8 cellular contexts compared by ENCODE assay signal in the genomic region with DNA sequence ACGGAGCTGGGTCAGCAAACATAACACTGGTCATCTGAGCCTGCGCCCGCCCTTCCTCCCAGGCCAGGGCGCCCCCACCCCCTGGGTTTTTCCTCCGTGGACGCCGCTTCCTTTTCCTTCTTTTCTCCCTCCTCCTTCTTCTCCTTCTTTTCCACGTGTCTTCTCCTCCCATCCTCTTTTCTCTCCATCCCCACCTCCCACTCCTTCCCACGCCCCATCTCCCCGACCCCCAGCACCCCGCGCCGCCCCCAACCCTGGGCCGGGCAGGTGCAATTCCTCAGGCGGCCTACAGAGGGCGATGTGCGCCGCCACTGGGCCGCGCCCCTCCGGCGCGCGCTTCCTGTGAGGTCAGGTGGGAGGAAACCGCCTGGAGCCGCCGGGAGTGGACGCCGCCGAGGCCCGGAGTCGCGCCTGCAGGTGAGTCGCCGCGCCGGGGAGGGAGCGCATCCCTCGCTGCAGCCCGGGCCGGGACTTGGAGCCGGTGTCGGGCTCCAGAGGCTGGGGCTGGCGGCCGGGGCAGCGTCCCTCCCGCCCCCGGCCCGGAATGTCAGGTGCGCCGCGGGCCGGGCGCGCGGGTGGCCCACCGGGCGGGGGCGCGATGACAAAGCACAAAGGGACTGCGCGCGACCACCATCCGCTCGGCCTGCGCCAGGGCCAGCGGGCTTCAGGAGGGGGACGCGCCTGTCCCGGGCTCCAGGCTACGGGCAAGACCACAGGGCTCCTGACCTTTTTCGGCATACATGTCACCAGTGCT. TPM values are rescaled to one million over a fixed set of nuclear protein-coding genes. Genes with fewer than 3 reads are reported as not detected.
DNase-seq lines count a peak whose midpoint lies in the region; ATAC-seq, FAIRE-seq and TF ChIP-seq lines count a peak whose summit lies in the region.

A gene with protein sequence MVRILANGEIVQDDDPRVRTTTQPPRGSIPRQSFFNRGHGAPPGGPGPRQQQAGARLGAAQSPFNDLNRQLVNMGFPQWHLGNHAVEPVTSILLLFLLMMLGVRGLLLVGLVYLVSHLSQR (plus strand): TSS at position 351 of the 754 bp plus-strand sequence. CDS start 1,497 bp downstream, outside the sequence.

- no peak within 1 kb of the TSS for H3K9ac ChIP-seq in IMR-90 (ENCODE audit: low read depth, low read length)
- peak within 1 kb of the TSS; percentile 50 to 89; a peak in 3 of 4 replicates for H3K9ac ChIP-seq in K562 (ENCODE audit: insufficient read depth in 1 of 2, low read depth in 2 of 2, low read length in 2 of 2)

- no peak within 1 kb of the TSS for H2AK5ac ChIP-seq in IMR-90 (ENCODE audit: low read depth, low read length)

- ATAC-seq in IMR-90 (ENCODE audit: low read depth), result peak; percentile 98
- peak; percentile 98 for ATAC-seq in K562
- no peak for ATAC-seq in GM21737 (IDR thresholded peaks at IDR 0.05; ENCODE audit: unreplicated experiment)
- ATAC-seq in GM21576 (IDR thresholded peaks at IDR 0.05; ENCODE audit: unreplicated experiment), result no peak

- H3K4me2 ChIP-seq in IMR-90 (ENCODE audit: low read depth, low read length) (peak within 1 kb of the TSS; percentile 12; the same call in 1 of the 2 replicates), K562 (ENCODE audit: insufficient read depth, low read length) (peak within 1 kb of the TSS; percentile 81)

- DNase-seq in ELR (ENCODE audit: low read depth), result peak; percentile 65
- DNase-seq in IMR-90, result peak; percentile 5
- DNase-seq in T-helper 9 cell, result peak; percentile 72
- peak; percentile 83 to 96 (median 94) for DNase-seq in K562 (ENCODE audit: extremely low read depth in 1 of 4, low spot score in 3 of 4)
- DNase-seq in immature natural killer cell, result peak; percentile 54 to 65 (median 59)
- DNase-seq in stimulated activated CD4-positive, alpha-beta T cell treated with anti-CD3 and anti-CD28 coated beads, Interleukin-12 subunit alpha, Interleukin-12 subunit beta, amount 100 ng/mL, for 48 hours (ENCODE audit: low read depth in 2 of 3, low spot score in 1 of 3), result peak; percentile 57 to 69 (median 63)

- peak within 1 kb of the TSS; percentile 52 for H2AK9ac ChIP-seq in IMR-90 (replicated peaks; ENCODE audit: low read depth, low read length, poor library complexity)

- TF ChIP-seq RAD21 in IMR-90 (IDR thresholded peaks at IDR 0.05; ENCODE audit: low read length), result 0 out of 2 replicates have a peak, but pooled peaks have one; percentile 33
- no peak; a peak in 1 of 4 replicates for TF ChIP-seq RAD21 in K562 (CRISPR knock-in tag; conservative IDR thresholded peaks at IDR 0.05 in 1 of 2, IDR thresholded peaks at IDR 0.05 in 1 of 2)

- H3K27me3 ChIP-seq in IMR-90 (ENCODE audit: control insufficient read depth, insufficient read depth, low read length), result peaks cover 53% of the 10 kb centered on the region
- peaks cover 0 to 4% of the 10 kb centered on the region in 2 experiments; a peak in 2 of 5 replicates for H3K27me3 ChIP-seq in K562 (ENCODE audit: control insufficient read depth in 2 of 2, insufficient read depth in 2 of 2, low read length in 2 of 2)

- FAIRE-seq in K562 (lab: Jason Lieb, UNC), result peak; percentile 68

- H3K4me3 Mint-ChIP-seq in immature natural killer cell, result peak within 1 kb of the TSS; percentile 45 to 76 (median 58)

- no peak within 1 kb of the TSS for H3K27ac ChIP-seq in IMR-90 (ENCODE audit: insufficient read depth, low read length)
- peak within 1 kb of the TSS; percentile 51; the same call in 1 of the 3 replicates for H3K27ac ChIP-seq in K562 (ENCODE audit: extremely low read depth, low read depth, low read length)

- H3K56ac ChIP-seq in IMR-90 (ENCODE audit: extremely low read depth, insufficient read depth, low read length), result no peak within 1 kb of the TSS

- POLR2A ChIA-PET in IMR-90 (lab: Charles Lee; ENCODE audit: unreplicated experiment) (no interaction called here), K562 (lab: Yijun Ruan, JAX) (interaction anchor here (1.0 kb wide), 1 partner anchor 11 kb away, joined by 3 read pairs; no protein-coding TSS in a partner anchor)

- H3K79me2 ChIP-seq in K562 (ENCODE audit: control insufficient read depth, insufficient read depth, low read length), result no peaks in the 10 kb centered on the region

- peak within 1 kb of the TSS; percentile 42 for H3K4me3 ChIP-seq in IMR-90 (ENCODE audit: insufficient read depth, low read depth, low read length)
- peak within 1 kb of the TSS; percentile 58 for H3K4me3 ChIP-seq in K562

- no peak for TF ChIP-seq POLR2A in IMR-90 (IDR thresholded peaks at IDR 0.05; ENCODE audit: low read depth, low read length)
- 0 out of 2 replicates have a peak, but pooled peaks have one; percentile 25 for TF ChIP-seq POLR2A in K562 (conservative IDR thresholded peaks at IDR 0.05)

- no peaks in the 10 kb centered on the region for H3K36me3 Mint-ChIP-seq in immature natural killer cell

- intact Hi-C loops in IMR-90 (cut with micrococcal nuclease), result no loop called here
- intact Hi-C loops in K562 (cut with micrococcal nuclease), result loop anchor here (10.0 kb wide), 1 partner anchor 395 kb away; no protein-coding TSS in a partner anchor

- H3K79me1 ChIP-seq in IMR-90 (ENCODE audit: low read depth in 1 of 2, low read length in 2 of 2), result no peaks in the 10 kb centered on the region

- H4K20me1 ChIP-seq in IMR-90 (ENCODE audit: insufficient read depth, low read length) (no peaks in the 10 kb centered on the region), K562 (replicated peaks; ENCODE audit: control insufficient read depth, insufficient read depth, low read length) (no peaks in the 10 kb centered on the region)

- H3K36me3 ChIP-seq in IMR-90 (ENCODE audit: control insufficient read depth, insufficient read depth, low read length) (no peaks in the 10 kb centered on the region), K562 (ENCODE audit: control insufficient read depth, insufficient read depth, low read length) (peaks cover 3% of the 10 kb centered on the region; the same call in 1 of the 3 replicates)

- BruUV-seq in IMR-90 (replicated peaks; lab: Mats Ljungman, UMichigan) (no TSS peak), K562 (replicated peaks; lab: Mats Ljungman, UMichigan) (TSS peak; percentile 52)

- in situ Hi-C loops in IMR-90 (cut with MboI; ENCODE audit: low sequenced_read_pairs), result loop anchor here (5.0 to 10.0 kb wide), 2 partner anchors 73 to 205 kb away; no protein-coding TSS in a partner anchor
- in situ Hi-C loops in K562 (cut with MboI), result loop anchor here (25.0 kb wide), 1 partner anchor 393 kb away; no protein-coding TSS in a partner anchor

- no peaks in the 10 kb centered on the region for H3K9me1 ChIP-seq in IMR-90 (ENCODE audit: insufficient read depth, low read length)
- no peaks in the 10 kb centered on the region for H3K9me1 ChIP-seq in K562 (ENCODE audit: control insufficient read depth, insufficient read depth, low read length)

- H3K27ac Mint-ChIP-seq in immature natural killer cell, result peak within 1 kb of the TSS in 1 of 6 donors; percentile 18

- no peak within 1 kb of the TSS for H3K14ac ChIP-seq in IMR-90 (replicated peaks; ENCODE audit: low read depth, low read length)

- H3K4me1 ChIP-seq in IMR-90 (ENCODE audit: control insufficient read depth, insufficient read depth, low read length), result no peaks in the 10 kb centered on the region
- peaks cover 4 to 12% of the 10 kb centered on the region in 2 experiments; a peak in 3 of 5 replicates for H3K4me1 ChIP-seq in K562 (replicated peaks in 1 of 2; ENCODE audit: control insufficient read depth in 2 of 2, insufficient read depth in 2 of 2, low read length in 2 of 2)

- 3% methylated on average over 45 of the region's 72 CpGs; no CpG with 5 or more reads in 1 of the 2 experiments for WGBS in IMR-90 (ENCODE audit: extremely low coverage in 2 of 2, insufficient read length in 1 of 2), 2 experiments
- WGBS in K562 (ENCODE audit: insufficient coverage, low coverage, missing lambda C conversion rate), result 10% methylated on average over 35 of the region's 72 CpGs

- H3K18ac ChIP-seq in IMR-90 (ENCODE audit: low read depth, low read length), result no peak within 1 kb of the TSS

- H4K8ac ChIP-seq in IMR-90 (ENCODE audit: low read depth in 2 of 2, low read length in 2 of 2), result no peak within 1 kb of the TSS

- no peak for TF ChIP-seq EP300 in K562 (IDR thresholded peaks at IDR 0.05; ENCODE audit: low read length)

- H3K9me3 Mint-ChIP-seq in immature natural killer cell, result no peaks in the 10 kb centered on the region

- H3K9me3 ChIP-seq in IMR-90 (ENCODE audit: control insufficient read depth, insufficient read depth, low read length), result peaks cover 2% of the 10 kb centered on the region; the same call in 1 of the 2 replicates
- no peaks in the 10 kb centered on the region for H3K9me3 ChIP-seq in K562 (replicated peaks; ENCODE audit: control insufficient read depth, insufficient read depth, low read depth, low read length)

- peak within 1 kb of the TSS; percentile 88 for H2AFZ ChIP-seq in IMR-90 (replicated peaks; ENCODE audit: low read length, poor library complexity)
- peak within 1 kb of the TSS; percentile 84 for H2AFZ ChIP-seq in K562 (ENCODE audit: low read depth, low read length)

- H3K27me3 Mint-ChIP-seq in immature natural killer cell (ENCODE audit: low read depth in 3 of 3), result peaks cover 0 to 12% (median 6%) of the 10 kb centered on the region in 3 donors

- H2BK20ac ChIP-seq in IMR-90 (ENCODE audit: low read depth, low read length), result no peak within 1 kb of the TSS

- no peak within 1 kb of the TSS for H3K23ac ChIP-seq in IMR-90 (ENCODE audit: low read depth, low read length)

- no peak within 1 kb of the TSS for H2BK5ac ChIP-seq in IMR-90 (ENCODE audit: low read depth, low read length, poor library complexity, severe bottlenecking)

- dilution Hi-C loops in IMR-90 (cut with HindIII; ENCODE audit: low sequenced_read_pairs, unreplicated experiment), result no loop called here

- no peak within 1 kb of the TSS for H4K91ac ChIP-seq in IMR-90 (ENCODE audit: insufficient read depth, low read depth, low read length)

- CTCF ChIA-PET in IMR-90 (lab: Yijun Ruan, JAX) (no interaction called here), K562 (lab: Yijun Ruan, JAX; ENCODE audit: low intra/inter-chr PET ratio) (interaction anchor here (0.9 to 1.4 kb wide), 4 partner anchors 8 to 114 kb away, joined by 3 to 7 read pairs (median 5); no protein-coding TSS in a partner anchor)

- TF ChIP-seq CTCF in IMR-90 (conservative IDR thresholded peaks at IDR 0.05; ENCODE audit: low read depth, low read length) (peak; percentile 59), K562 (IDR thresholded peaks at IDR 0.05 in 2 of 3, conservative IDR thresholded peaks at IDR 0.05 in 1 of 3; ENCODE audit: insufficient read depth in 2 of 3, low read depth in 1 of 3, low read length in 3 of 3) (peak; percentile 75 to 86 (median 81))

- H3K4ac ChIP-seq in IMR-90 (ENCODE audit: low read depth, low read length), result no peak within 1 kb of the TSS

- no peak within 1 kb of the TSS for H2BK15ac ChIP-seq in IMR-90 (ENCODE audit: low read depth, low read length)

- H2BK120ac ChIP-seq in IMR-90 (ENCODE audit: low read depth, low read length), result no peak within 1 kb of the TSS

- H3K4me1 Mint-ChIP-seq in immature natural killer cell, result peaks cover 6 to 8% of the 10 kb centered on the region in 2 donors

- H4K5ac ChIP-seq in IMR-90 (ENCODE audit: low read depth, low read length), result no peak within 1 kb of the TSS

RNA-seq across cellular contexts. Expression of the gene that starts here (rescaled TPM):
- total RNA-seq in IMR-90 (2012; rRNA removed) (0.18 and 0.28 TPM in 2 replicates), K562 (2014; rRNA removed) (2.5 and 3.8 TPM in 2 replicates), K562 (2014; rRNA removed; fragmentation: Illumina TruSeq; extraction: Trizol) (3.0 TPM in 2 replicates), K562 (2015; rRNA removed; fragmentation: Illumina TruSeq; extraction: Trizol) (2.5 and 3.1 TPM in 2 replicates), K562 (2021) (7.3 and 7.8 TPM in 2 replicates)
- polyA plus RNA-seq in IMR-90 (2012; rRNA removed) (1.2 and 1.4 TPM in 2 replicates), K562 (2011; rRNA removed) (10.2 and 11.5 TPM in 2 replicates), K562 (2014; fragmentation: Illumina TruSeq; extraction: Trizol) (5.6 and 6.3 TPM in 2 replicates), K562 (2014; fragmentation: Nextera tagmentation; extraction: Ambion mirVana) (1 to 10 TPM; 1.9 to 2.3 TPM), K562 (2014; rRNA removed) (9.5 and 11.1 TPM in 2 replicates), immature natural killer cell (under 1 TPM in 2 of 3 donors, not detected in 1; 0.47 to 0.84 TPM)
- polyA plus RNA-seq in IMR-90 (2012; cell fraction: cytosol; rRNA removed), result 0.79 and 1.4 TPM in 2 replicates
- 0.96 and 1.1 TPM in 2 replicates for polyA plus RNA-seq in IMR-90 (2012; cell fraction: nucleus; rRNA removed; ENCODE audit: low replicate concordance)
- 9.7 and 14.8 TPM in 2 replicates for total RNA-seq in K562 (2011; cell fraction: chromatin; rRNA removed; ENCODE audit: low replicate concordance)
- 11.3 and 11.4 TPM in 2 replicates for total RNA-seq in K562 (2011; cell fraction: nucleolus; rRNA removed)
- 12.5 and 13.0 TPM in 2 replicates for total RNA-seq in K562 (2011; cell fraction: nucleoplasm; rRNA removed)
- polyA plus RNA-seq in K562 (2011; cell fraction: cytosol; rRNA removed), result 12.4 and 12.6 TPM in 2 replicates
- 12.2 and 13.2 TPM in 2 replicates for polyA plus RNA-seq in K562 (2011; cell fraction: nucleus; rRNA removed)
- 8.8 and 9.9 TPM in 2 replicates for polyA plus RNA-seq in K562 (2012)
- polyA minus RNA-seq in K562 (2011; rRNA and poly(A)+ RNA removed), result 4.0 and 5.2 TPM in 2 replicates
- 2.8 TPM in 1 of 2 replicates, not detected in the other for polyA minus RNA-seq in K562 (2011; cell fraction: cytosol; rRNA and poly(A)+ RNA removed)
- polyA minus RNA-seq in K562 (2011; cell fraction: nucleus; rRNA and poly(A)+ RNA removed), result 1.5 and 3.9 TPM in 2 replicates

Comparison
In these comparisons a context has a peak if more than half of its experiments do, and no peak if none do; other contexts are left out.
1. Peak in DNase-seq in immature natural killer cell; RNA of the gene not detected or under 1 TPM.
2. DNase-seq: peak in every context shown above with its lines; median percentile 94 in K562; 72 in T-helper 9 cell; 65 in ELR; 63 in stimulated activated CD4-positive, alpha-beta T cell treated with anti-CD3 and anti-CD28 coated beads, Interleukin-12 subunit alpha, Interleukin-12 subunit beta, amount 100 ng/mL, for 48 hours; 59 in immature natural killer cell; 5 in IMR-90.
3. ATAC-seq: peak in IMR-90 (single experiment) and K562 (single experiment); none in GM21737 (single experiment) and GM21576 (single experiment).